Comparison of ENCODE assay signal across 13 cellular contexts in the genomic region with DNA sequence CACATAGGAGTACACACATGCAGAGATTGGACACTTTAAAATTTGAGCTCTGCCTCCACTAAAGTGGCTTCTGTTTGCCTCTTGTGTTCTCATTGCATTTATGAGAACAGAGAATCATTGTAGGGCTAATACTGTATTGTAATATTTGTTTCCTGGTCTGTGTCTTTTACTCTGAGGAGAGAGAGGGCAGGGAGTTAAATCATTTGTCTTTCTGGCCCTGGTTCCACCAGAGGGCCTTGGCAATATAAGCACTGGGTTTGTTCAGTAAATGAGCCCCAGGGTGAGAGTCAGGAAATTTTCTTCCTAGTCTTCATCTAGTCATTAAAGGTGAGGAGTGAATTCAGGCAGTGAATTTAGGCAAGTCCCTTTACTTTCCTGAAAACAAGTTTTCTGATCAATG.
DNase-seq lines count a peak whose midpoint lies in the region; ATAC-seq and TF ChIP-seq lines count a peak whose summit lies in the region.
"Had no signal": no experiment of that assay in that cellular context is flagged by ENCODE, and none has a peak within 500 bp of the region (broad histone marks: within the 10 kb centered on the region; RNA-seq: fewer than 3 reads in every experiment).

No MANE protein-coding gene starts in this region.

- TF ChIP-seq POLR2A in suprapubic skin (IDR thresholded peaks at IDR 0.05): no peak

- H3K9ac ChIP-seq in liver (ENCODE audit: low read depth in 1 of 2, low read length in 2 of 2): no peak overlapping the region

- peak; percentile 29 for DNase-seq in NCI-H2196 treated with DMSO at 0.1 percent for 48 hours (lab: John Stamatoyannopoulos, UW; ENCODE audit: unreplicated experiment)
- no peak for DNase-seq in suprapubic skin (ENCODE audit: low spot score in 2 of 2)
- DNase-seq in NCI-H1417 treated with DMSO at 0.1 percent for 48 hours (lab: John Stamatoyannopoulos, UW): no peak
- no peak for DNase-seq in activated CD4-positive, alpha-beta T cell treated with anti-CD3 and anti-CD28 coated beads, Interleukin-2, amount 50 U/mL, for 48 hours
- DNase-seq in GM19240 (ENCODE audit: insufficient read length, low spot score): no peak
- DNase-seq: activated CD4-positive, alpha-beta T cell treated with anti-CD3 and anti-CD28 coated beads, Interleukin-2, amount 50 U/mL, for 4 hours; aorta; GDM1; KBM-7; NCI-H1436 had no signal

- H3K4me1 ChIP-seq in liver (ENCODE audit: control insufficient read depth in 4 of 4, insufficient read depth in 4 of 4, low read length in 3 of 4) (peaks cover 10 to 49% (median 35%) of the 10 kb centered on the region in 4 donors), suprapubic skin (peaks cover 28% of the 10 kb centered on the region)

- TF ChIP-seq RAD21 in liver (IDR thresholded peaks at IDR 0.05): peak in 1 of 2 donors; percentile 37

- no peak for ATAC-seq in HG03280 (IDR thresholded peaks at IDR 0.05; ENCODE audit: unreplicated experiment)

- H3K27ac ChIP-seq in cingulate gyrus (ENCODE audit: low read depth, low read length) (peak overlapping the region; percentile 80), liver (ENCODE audit: low read depth in 1 of 2, low read length in 2 of 2) (peak overlapping the region; percentile 17 to 38), suprapubic skin (peak overlapping the region; percentile 15)

- TF ChIP-seq CTCF in liver (IDR thresholded peaks at IDR 0.05; ENCODE audit: low read depth, low read length, missing input control) (no peak), suprapubic skin (IDR thresholded peaks at IDR 0.05) (no peak)

- H3K4me3 ChIP-seq in liver (ENCODE audit: low read depth in 1 of 3, low read length in 3 of 3): no peak overlapping the region
- no peak overlapping the region for H3K4me3 ChIP-seq in suprapubic skin

- H3K36me3 ChIP-seq in liver (ENCODE audit: control insufficient read depth in 4 of 4, insufficient read depth in 3 of 4, low read depth in 1 of 4, low read length in 3 of 4) (no peaks in the 10 kb centered on the region), suprapubic skin (no peaks in the 10 kb centered on the region)

- no peaks in the 10 kb centered on the region for H3K9me3 ChIP-seq in liver (ENCODE audit: control insufficient read depth in 4 of 4, low read length in 3 of 4)
- no peaks in the 10 kb centered on the region for H3K9me3 ChIP-seq in suprapubic skin

- H3K27me3 ChIP-seq in liver (ENCODE audit: control insufficient read depth in 4 of 4, insufficient read depth in 4 of 4, low read length in 3 of 4): no peaks in the 10 kb centered on the region
- no peaks in the 10 kb centered on the region for H3K27me3 ChIP-seq in suprapubic skin

- TF ChIP-seq EP300 in suprapubic skin (IDR thresholded peaks at IDR 0.05): no peak

TF ChIP-seq in liver, 16 proteins besides CTCF, POLR2A, EP300 and RAD21:
- TF ChIP-seq, protein P1, sequence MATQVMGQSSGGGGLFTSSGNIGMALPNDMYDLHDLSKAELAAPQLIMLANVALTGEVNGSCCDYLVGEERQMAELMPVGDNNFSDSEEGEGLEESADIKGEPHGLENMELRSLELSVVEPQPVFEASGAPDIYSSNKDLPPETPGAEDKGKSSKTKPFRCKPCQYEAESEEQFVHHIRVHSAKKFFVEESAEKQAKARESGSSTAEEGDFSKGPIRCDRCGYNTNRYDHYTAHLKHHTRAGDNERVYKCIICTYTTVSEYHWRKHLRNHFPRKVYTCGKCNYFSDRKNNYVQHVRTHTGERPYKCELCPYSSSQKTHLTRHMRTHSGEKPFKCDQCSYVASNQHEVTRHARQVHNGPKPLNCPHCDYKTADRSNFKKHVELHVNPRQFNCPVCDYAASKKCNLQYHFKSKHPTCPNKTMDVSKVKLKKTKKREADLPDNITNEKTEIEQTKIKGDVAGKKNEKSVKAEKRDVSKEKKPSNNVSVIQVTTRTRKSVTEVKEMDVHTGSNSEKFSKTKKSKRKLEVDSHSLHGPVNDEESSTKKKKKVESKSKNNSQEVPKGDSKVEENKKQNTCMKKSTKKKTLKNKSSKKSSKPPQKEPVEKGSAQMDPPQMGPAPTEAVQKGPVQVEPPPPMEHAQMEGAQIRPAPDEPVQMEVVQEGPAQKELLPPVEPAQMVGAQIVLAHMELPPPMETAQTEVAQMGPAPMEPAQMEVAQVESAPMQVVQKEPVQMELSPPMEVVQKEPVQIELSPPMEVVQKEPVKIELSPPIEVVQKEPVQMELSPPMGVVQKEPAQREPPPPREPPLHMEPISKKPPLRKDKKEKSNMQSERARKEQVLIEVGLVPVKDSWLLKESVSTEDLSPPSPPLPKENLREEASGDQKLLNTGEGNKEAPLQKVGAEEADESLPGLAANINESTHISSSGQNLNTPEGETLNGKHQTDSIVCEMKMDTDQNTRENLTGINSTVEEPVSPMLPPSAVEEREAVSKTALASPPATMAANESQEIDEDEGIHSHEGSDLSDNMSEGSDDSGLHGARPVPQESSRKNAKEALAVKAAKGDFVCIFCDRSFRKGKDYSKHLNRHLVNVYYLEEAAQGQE (IDR thresholded peaks at IDR 0.05): no peak
- no peak for TF ChIP-seq EGR1 (IDR thresholded peaks at IDR 0.05; ENCODE audit: low read depth in 2 of 2)
- TF ChIP-seq, protein P2, sequence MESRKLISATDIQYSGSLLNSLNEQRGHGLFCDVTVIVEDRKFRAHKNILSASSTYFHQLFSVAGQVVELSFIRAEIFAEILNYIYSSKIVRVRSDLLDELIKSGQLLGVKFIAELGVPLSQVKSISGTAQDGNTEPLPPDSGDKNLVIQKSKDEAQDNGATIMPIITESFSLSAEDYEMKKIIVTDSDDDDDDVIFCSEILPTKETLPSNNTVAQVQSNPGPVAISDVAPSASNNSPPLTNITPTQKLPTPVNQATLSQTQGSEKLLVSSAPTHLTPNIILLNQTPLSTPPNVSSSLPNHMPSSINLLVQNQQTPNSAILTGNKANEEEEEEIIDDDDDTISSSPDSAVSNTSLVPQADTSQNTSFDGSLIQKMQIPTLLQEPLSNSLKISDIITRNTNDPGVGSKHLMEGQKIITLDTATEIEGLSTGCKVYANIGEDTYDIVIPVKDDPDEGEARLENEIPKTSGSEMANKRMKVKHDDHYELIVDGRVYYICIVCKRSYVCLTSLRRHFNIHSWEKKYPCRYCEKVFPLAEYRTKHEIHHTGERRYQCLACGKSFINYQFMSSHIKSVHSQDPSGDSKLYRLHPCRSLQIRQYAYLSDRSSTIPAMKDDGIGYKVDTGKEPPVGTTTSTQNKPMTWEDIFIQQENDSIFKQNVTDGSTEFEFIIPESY (IDR thresholded peaks at IDR 0.05): no peak
- TF ChIP-seq JUND (IDR thresholded peaks at IDR 0.05): no peak
- no peak for TF ChIP-seq RXRA (IDR thresholded peaks at IDR 0.05)
- TF ChIP-seq SP1 (IDR thresholded peaks at IDR 0.05): no peak
- TF ChIP-seq NR2F2 (IDR thresholded peaks at IDR 0.05): no peak
- TF ChIP-seq HNF4G (IDR thresholded peaks at IDR 0.05): no peak
- TF ChIP-seq, protein P3, sequence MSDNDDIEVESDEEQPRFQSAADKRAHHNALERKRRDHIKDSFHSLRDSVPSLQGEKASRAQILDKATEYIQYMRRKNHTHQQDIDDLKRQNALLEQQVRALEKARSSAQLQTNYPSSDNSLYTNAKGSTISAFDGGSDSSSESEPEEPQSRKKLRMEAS (IDR thresholded peaks at IDR 0.05): no peak
- no peak for TF ChIP-seq HNF4A (conservative IDR thresholded peaks at IDR 0.05)
- TF ChIP-seq FOXA2 (IDR thresholded peaks at IDR 0.05): no peak
- TF ChIP-seq YY1 (IDR thresholded peaks at IDR 0.05): no peak
- TF ChIP-seq, protein P4, sequence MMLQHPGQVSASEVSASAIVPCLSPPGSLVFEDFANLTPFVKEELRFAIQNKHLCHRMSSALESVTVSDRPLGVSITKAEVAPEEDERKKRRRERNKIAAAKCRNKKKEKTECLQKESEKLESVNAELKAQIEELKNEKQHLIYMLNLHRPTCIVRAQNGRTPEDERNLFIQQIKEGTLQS (IDR thresholded peaks at IDR 0.05): no peak
- no peak for TF ChIP-seq GABPA (IDR thresholded peaks at IDR 0.05 in 1 of 2, conservative IDR thresholded peaks at IDR 0.05 in 1 of 2)
- no peak for TF ChIP-seq TAF1 (conservative IDR thresholded peaks at IDR 0.05)

Comparison
In these comparisons a context has a peak if more than half of its experiments do, and no peak if none do; other contexts are left out.
1. H3K27ac ChIP-seq: peak in every context shown above with its lines; median percentile 80 in cingulate gyrus; 28 in liver; 15 in suprapubic skin.